In the genomic region with DNA sequence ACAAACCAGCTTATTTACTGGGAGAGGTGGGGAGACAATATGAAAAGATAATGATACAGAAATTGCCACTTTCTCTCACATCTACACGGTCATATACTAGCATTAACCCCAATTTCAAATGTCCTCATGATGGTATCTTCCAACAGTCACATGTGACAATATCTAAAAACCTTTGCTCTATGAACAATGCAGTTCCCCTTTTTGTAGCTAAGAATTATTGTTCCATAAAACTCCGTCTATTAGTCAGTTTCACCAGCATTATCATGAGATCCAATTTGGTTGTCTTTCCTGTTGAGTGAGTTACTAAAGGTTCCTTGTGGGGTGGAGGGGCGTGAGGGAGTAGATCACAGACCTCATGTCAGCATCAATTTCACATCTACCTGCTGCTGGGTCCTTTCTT, we compare ENCODE assay signal across 16 cellular contexts. TPM values are rescaled to one million over a fixed set of nuclear protein-coding genes. Genes with fewer than 3 reads are reported as not detected.
DNase-seq lines count a peak whose midpoint lies in the region; ATAC-seq and TF ChIP-seq lines count a peak whose summit lies in the region.
"Had no signal": no experiment of that assay in that cellular context is flagged by ENCODE, and none has a peak within 500 bp of the region (broad histone marks: within the 10 kb centered on the region; RNA-seq: fewer than 3 reads in every experiment).

No MANE protein-coding gene starts in this region.

- ATAC-seq in GM23338 (no peak), GM21515 (IDR thresholded peaks at IDR 0.05; ENCODE audit: unreplicated experiment) (no peak), HG03097 (IDR thresholded peaks at IDR 0.05; ENCODE audit: low FRiP score, unreplicated experiment) (no peak), GM18519 (IDR thresholded peaks at IDR 0.05; ENCODE audit: low FRiP score, unreplicated experiment) (no peak)
- ATAC-seq in activated naive CD8-positive, alpha-beta T cell treated with anti-CD3 and anti-CD28 coated beads, Interleukin-2, amount 10 ng/mL, durations not matched to agents 7 days and 5 days (ENCODE audit: low read depth): no peak

- H3K36me3 Mint-ChIP-seq in CD14-positive monocyte (peaks cover 12 to 19% of the 10 kb centered on the region in 2 donors), GM23338 (ENCODE audit: low read depth) (no peaks in the 10 kb centered on the region), mesothelial cell of epicardium (no peaks in the 10 kb centered on the region)
- H3K36me3 Mint-ChIP-seq in activated naive CD8-positive, alpha-beta T cell treated with anti-CD3 and anti-CD28 coated beads, Interleukin-2, amount 10 ng/mL, durations not matched to agents 7 days and 5 days: peaks cover 20% of the 10 kb centered on the region

- H3K27ac ChIP-seq in GM23338 (ENCODE audit: low read depth): no peak overlapping the region
- H3K27ac ChIP-seq: RWPE1 had no signal

- H3F3A ChIP-seq in GM23338 (replicated peaks; ENCODE audit: low read depth): no peaks in the 10 kb centered on the region

- H3K27me3 Mint-ChIP-seq in CD14-positive monocyte (ENCODE audit: low read depth in 3 of 3) (peaks cover 17 to 22% (median 18%) of the 10 kb centered on the region in 3 donors), GM23338 (ENCODE audit: insufficient read depth, low read depth, poor library complexity) (peaks cover 19% of the 10 kb centered on the region), mesothelial cell of epicardium (ENCODE audit: low read depth) (peaks cover 19% of the 10 kb centered on the region)
- peaks cover 38% of the 10 kb centered on the region for H3K27me3 Mint-ChIP-seq in activated naive CD8-positive, alpha-beta T cell treated with anti-CD3 and anti-CD28 coated beads, Interleukin-2, amount 10 ng/mL, durations not matched to agents 7 days and 5 days

- H3K4me1 Mint-ChIP-seq in CD14-positive monocyte: peaks cover 63% of the 10 kb centered on the region
- H3K4me1 Mint-ChIP-seq in GM23338: peaks cover 40% of the 10 kb centered on the region
- peaks cover 39% of the 10 kb centered on the region for H3K4me1 Mint-ChIP-seq in activated naive CD8-positive, alpha-beta T cell treated with anti-CD3 and anti-CD28 coated beads, Interleukin-2, amount 10 ng/mL, durations not matched to agents 7 days and 5 days
- H3K4me1 Mint-ChIP-seq in mesothelial cell of epicardium: peaks cover 43% of the 10 kb centered on the region

- H4K20me1 ChIP-seq in GM23338 (replicated peaks; ENCODE audit: insufficient read depth): no peaks in the 10 kb centered on the region; the same call in 1 of the 2 replicates

- POLR2A ChIA-PET in activated naive CD8-positive, alpha-beta T cell treated with anti-CD3 and anti-CD28 coated beads, Interleukin-2, amount 10 ng/mL, durations not matched to agents 7 days and 5 days (lab: Charles Lee): interaction anchor here (0.5 to 2.6 kb wide), 3 partner anchors 12 to 217 kb away, joined by 3 to 10 read pairs (median 4); no protein-coding TSS in a partner anchor

- peaks cover 19% of the 10 kb centered on the region; the same call in 1 of the 2 replicates for H3K79me2 ChIP-seq in GM23338 (replicated peaks; ENCODE audit: insufficient read depth)

- no peak for TF ChIP-seq CTCF in CD14-positive monocyte (IDR thresholded peaks at IDR 0.05)
- no peak for TF ChIP-seq CTCF in GM23338 (conservative IDR thresholded peaks at IDR 0.05; ENCODE audit: low read depth in 2 of 2)
- no peak for TF ChIP-seq CTCF in mesothelial cell of epicardium (IDR thresholded peaks at IDR 0.05; ENCODE audit: unreplicated experiment)

- H3K27me3 ChIP-seq in GM23338 (ENCODE audit: insufficient read depth): no peaks in the 10 kb centered on the region

- intact Hi-C loops in CD14-positive monocyte (cut with micrococcal nuclease): loop anchor here (5.0 to 10.0 kb wide), 2 partner anchors 102 to 140 kb away; no protein-coding TSS in a partner anchor

- H3K36me3 ChIP-seq in GM23338 (ENCODE audit: insufficient read depth): no peaks in the 10 kb centered on the region

- peaks cover 24% of the 10 kb centered on the region for H3K4me1 ChIP-seq in GM23338 (ENCODE audit: insufficient read depth)

- peak overlapping the region; percentile 99 for H3K4me3 Mint-ChIP-seq in CD14-positive monocyte
- peak overlapping the region; percentile 91; the same call in 1 of the 3 replicates for H3K4me3 Mint-ChIP-seq in GM23338
- peak overlapping the region; percentile 90 for H3K4me3 Mint-ChIP-seq in activated naive CD8-positive, alpha-beta T cell treated with anti-CD3 and anti-CD28 coated beads, Interleukin-2, amount 10 ng/mL, durations not matched to agents 7 days and 5 days
- H3K4me3 Mint-ChIP-seq in mesothelial cell of epicardium: peak overlapping the region; percentile 87

- H3K9me2 ChIP-seq in GM23338 (ENCODE audit: insufficient read depth): no peaks in the 10 kb centered on the region

- no peak for DNase-seq in CD14-positive monocyte (ENCODE audit: low spot score)
- no peak for DNase-seq in GM23338 (ENCODE audit: low spot score)
- no peak for DNase-seq in activated naive CD8-positive, alpha-beta T cell treated with anti-CD3 and anti-CD28 coated beads, Interleukin-2, amount 10 ng/mL, durations not matched to agents 7 days and 5 days
- no peak for DNase-seq in mesothelial cell of epicardium (ENCODE audit: low spot score in 2 of 2, unreplicated experiment in 2 of 2)
- no peak for DNase-seq in NCI-H1930 (lab: John Stamatoyannopoulos, UW)
- DNase-seq: activated effector memory CD4-positive, alpha-beta T cell treated with Interleukin-2 at 50 U/mL for 16 hours; central memory CD4-positive, alpha-beta T cell; erythroblast; NCI-H1048; NCI-H510A; stimulated activated CD4-positive, alpha-beta T cell treated with anti-CD3 and anti-CD28 coated beads, Interleukin-4, amount 100 ng/mL, for 1 hour; stimulated activated naive CD4-positive, alpha-beta T cell had no signal

- no peak overlapping the region for H2AFZ ChIP-seq in GM23338

- no peak overlapping the region for H3K4me3 ChIP-seq in GM23338

- peak overlapping the region; percentile 93; the same call in 1 of the 2 replicates for H3K4me2 ChIP-seq in GM23338

- H3K9me3 Mint-ChIP-seq in CD14-positive monocyte (peaks cover 0 to 4% (median 2%) of the 10 kb centered on the region in 7 donors), GM23338 (no peaks in the 10 kb centered on the region), mesothelial cell of epicardium (no peaks in the 10 kb centered on the region)
- H3K9me3 Mint-ChIP-seq in activated naive CD8-positive, alpha-beta T cell treated with anti-CD3 and anti-CD28 coated beads, Interleukin-2, amount 10 ng/mL, durations not matched to agents 7 days and 5 days: no peaks in the 10 kb centered on the region

- H3K27ac Mint-ChIP-seq in CD14-positive monocyte: peak overlapping the region; percentile 77 to 96 (median 89)
- H3K27ac Mint-ChIP-seq in GM23338: no peak overlapping the region
- no peak overlapping the region for H3K27ac Mint-ChIP-seq in activated naive CD8-positive, alpha-beta T cell treated with anti-CD3 and anti-CD28 coated beads, Interleukin-2, amount 10 ng/mL, durations not matched to agents 7 days and 5 days
- no peak overlapping the region for H3K27ac Mint-ChIP-seq in mesothelial cell of epicardium

TF ChIP-seq in GM23338, 12 proteins besides CTCF, POLR2A, EP300 and RAD21 (continues in another document):
- TF ChIP-seq POLR2AphosphoS5 (IDR thresholded peaks at IDR 0.05; ENCODE audit: low read depth) (no peak), EZH2phosphoT487 (IDR thresholded peaks at IDR 0.05; ENCODE audit: unreplicated experiment) (no peak), STAT1 (IDR thresholded peaks at IDR 0.05; ENCODE audit: unreplicated experiment) (no peak)
- TF ChIP-seq, protein P1, sequence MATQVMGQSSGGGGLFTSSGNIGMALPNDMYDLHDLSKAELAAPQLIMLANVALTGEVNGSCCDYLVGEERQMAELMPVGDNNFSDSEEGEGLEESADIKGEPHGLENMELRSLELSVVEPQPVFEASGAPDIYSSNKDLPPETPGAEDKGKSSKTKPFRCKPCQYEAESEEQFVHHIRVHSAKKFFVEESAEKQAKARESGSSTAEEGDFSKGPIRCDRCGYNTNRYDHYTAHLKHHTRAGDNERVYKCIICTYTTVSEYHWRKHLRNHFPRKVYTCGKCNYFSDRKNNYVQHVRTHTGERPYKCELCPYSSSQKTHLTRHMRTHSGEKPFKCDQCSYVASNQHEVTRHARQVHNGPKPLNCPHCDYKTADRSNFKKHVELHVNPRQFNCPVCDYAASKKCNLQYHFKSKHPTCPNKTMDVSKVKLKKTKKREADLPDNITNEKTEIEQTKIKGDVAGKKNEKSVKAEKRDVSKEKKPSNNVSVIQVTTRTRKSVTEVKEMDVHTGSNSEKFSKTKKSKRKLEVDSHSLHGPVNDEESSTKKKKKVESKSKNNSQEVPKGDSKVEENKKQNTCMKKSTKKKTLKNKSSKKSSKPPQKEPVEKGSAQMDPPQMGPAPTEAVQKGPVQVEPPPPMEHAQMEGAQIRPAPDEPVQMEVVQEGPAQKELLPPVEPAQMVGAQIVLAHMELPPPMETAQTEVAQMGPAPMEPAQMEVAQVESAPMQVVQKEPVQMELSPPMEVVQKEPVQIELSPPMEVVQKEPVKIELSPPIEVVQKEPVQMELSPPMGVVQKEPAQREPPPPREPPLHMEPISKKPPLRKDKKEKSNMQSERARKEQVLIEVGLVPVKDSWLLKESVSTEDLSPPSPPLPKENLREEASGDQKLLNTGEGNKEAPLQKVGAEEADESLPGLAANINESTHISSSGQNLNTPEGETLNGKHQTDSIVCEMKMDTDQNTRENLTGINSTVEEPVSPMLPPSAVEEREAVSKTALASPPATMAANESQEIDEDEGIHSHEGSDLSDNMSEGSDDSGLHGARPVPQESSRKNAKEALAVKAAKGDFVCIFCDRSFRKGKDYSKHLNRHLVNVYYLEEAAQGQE (IDR thresholded peaks at IDR 0.05; ENCODE audit: unreplicated experiment): no peak

RNA-seq across cellular contexts. Expression of gene TIAM1, which starts 1.7 kb away (rescaled TPM):
- polyA plus RNA-seq in CD14-positive monocyte (10 to 100 TPM; 17.7 to 45.3 TPM), GM23338 (2016; fragmentation: Nextera tagmentation; extraction: Ambion mirVana) (18.4 and 18.5 TPM in 2 replicates)
- 15.8 and 20.0 TPM in 2 replicates for total RNA-seq in GM23338 (2014; rRNA removed; shearing (Covaris generic))
- total RNA-seq in activated naive CD8-positive, alpha-beta T cell treated with anti-CD3 and anti-CD28 coated beads, Interleukin-2, amount 10 ng/mL, durations not matched to agents 7 days and 5 days: 10 to 100 TPM; 21.8 to 23.7 TPM
- 49.7 to 54.6 TPM (median 53.4 TPM) in 3 replicates for total RNA-seq in mesothelial cell of epicardium

Comparison
In these comparisons a context has a peak if more than half of its experiments do, and no peak if none do; other contexts are left out.
1. H3K27ac Mint-ChIP-seq: peak in CD14-positive monocyte (7 of 7); none in GM23338 (single experiment), activated naive CD8-positive, alpha-beta T cell treated with anti-CD3 and anti-CD28 coated beads, Interleukin-2, amount 10 ng/mL, durations not matched to agents 7 days and 5 days (single experiment) and mesothelial cell of epicardium (single experiment).
2. Peak in every context shown above with its lines, with median percentiles within 50 percentile points of each other: H3K4me3 Mint-ChIP-seq.